14 cellular contexts compared by ENCODE assay signal in genomic region chrX:42246814-42247213, GRCh38.
DNase-seq lines count a peak whose midpoint lies in the region; ATAC-seq, FAIRE-seq and TF ChIP-seq lines count a peak whose summit lies in the region.
"Had no signal": no experiment of that assay in that cellular context is flagged by ENCODE, and none has a peak within 500 bp of the region (broad histone marks: within the 10 kb centered on the region; RNA-seq: fewer than 3 reads in every experiment).

No MANE protein-coding gene starts in this region.

- peak; percentile 61 for DNase-seq in DMS53 (lab: John Stamatoyannopoulos, UW)
- DNase-seq in epithelial cell of esophagus (ENCODE audit: low read depth) = peak; percentile 36
- DNase-seq in trophoblast cell = peak; percentile 13 to 37
- DNase-seq in pancreas = no peak
- DNase-seq in HuH-7 (ENCODE audit: low spot score) = no peak
- DNase-seq in mesendoderm = no peak
- DNase-seq in neuronal stem cell (ENCODE audit: low spot score) = no peak
- DNase-seq: activated CD8-positive, alpha-beta memory T cell treated with anti-CD3 and anti-CD28 coated beads, Interleukin-2, amount 50 U/mL, for 48 hours; activated naive CD8-positive, alpha-beta T cell treated with anti-CD3 and anti-CD28 coated beads, Interleukin-2, amount 50 U/mL, for 24 hours; glutamatergic neuron; MV-4-11; NCI-H510A had no signal

- no peak overlapping the region for H2BK12ac ChIP-seq in trophoblast cell (ENCODE audit: low read length)
- H2BK12ac ChIP-seq in neuronal stem cell (ENCODE audit: low read length) = no peak overlapping the region

- H3K4ac ChIP-seq in trophoblast cell (ENCODE audit: low read depth, low read length) (no peak overlapping the region), mesendoderm (ENCODE audit: low read depth, low read length) (no peak overlapping the region), neuronal stem cell (ENCODE audit: low read length) (no peak overlapping the region)

- H4K91ac ChIP-seq in trophoblast cell (ENCODE audit: low read depth, low read length) (no peak overlapping the region), neuronal stem cell (ENCODE audit: low read depth, low read length, poor library complexity) (no peak overlapping the region)

- H2BK120ac ChIP-seq in trophoblast cell (ENCODE audit: insufficient read depth, low read length, poor library complexity) = no peak overlapping the region
- H2BK120ac ChIP-seq in mesendoderm (ENCODE audit: low read depth, low read length) = no peak overlapping the region
- H2BK120ac ChIP-seq in neuronal stem cell (ENCODE audit: low read depth, low read length) = no peak overlapping the region

- H2BK15ac ChIP-seq in mesendoderm (replicated peaks; ENCODE audit: low read depth) (no peak overlapping the region), neuronal stem cell (ENCODE audit: low read length) (no peak overlapping the region)

- H3K36me3 ChIP-seq in OCI-LY3 (replicated peaks; ENCODE audit: low read depth, low read length) (no peaks in the 10 kb centered on the region), trophoblast cell (ENCODE audit: control insufficient read depth in 1 of 2, insufficient read depth in 2 of 2, low read length in 2 of 2) (no peaks in the 10 kb centered on the region), pancreas (no peaks in the 10 kb centered on the region), mesendoderm (ENCODE audit: control insufficient read depth, insufficient read depth, low read length) (no peaks in the 10 kb centered on the region), neuronal stem cell (replicated peaks in 1 of 2; ENCODE audit: control insufficient read depth in 2 of 2, insufficient read depth in 2 of 2, low read length in 2 of 2) (no peaks in the 10 kb centered on the region)

- H3K14ac ChIP-seq in trophoblast cell (ENCODE audit: low read length) (no peak overlapping the region), neuronal stem cell (ENCODE audit: low read length) (no peak overlapping the region)

- H3K9me3 ChIP-seq in OCI-LY3 (ENCODE audit: insufficient read depth, low read length) (no peaks in the 10 kb centered on the region), trophoblast cell (ENCODE audit: insufficient read depth, low read depth, low read length) (no peaks in the 10 kb centered on the region), pancreas (no peaks in the 10 kb centered on the region), neuronal stem cell (replicated peaks in 1 of 2; ENCODE audit: control insufficient read depth in 2 of 2, insufficient read depth in 1 of 2, low read depth in 1 of 2, low read length in 2 of 2) (no peaks in the 10 kb centered on the region)

- H3K79me2 ChIP-seq in OCI-LY3 (ENCODE audit: low read length) (no peaks in the 10 kb centered on the region), trophoblast cell (ENCODE audit: control insufficient read depth, insufficient read depth, low read length, poor library complexity) (no peaks in the 10 kb centered on the region), mesendoderm (ENCODE audit: control insufficient read depth, insufficient read depth, low read length) (no peaks in the 10 kb centered on the region)

- H2AFZ ChIP-seq in OCI-LY3 (ENCODE audit: low read depth, low read length) = no peak overlapping the region
- no peak overlapping the region for H2AFZ ChIP-seq in trophoblast cell (ENCODE audit: insufficient read depth, low read length, poor library complexity)
- no peak overlapping the region for H2AFZ ChIP-seq in neuronal stem cell (ENCODE audit: low read length)

- no peak for FAIRE-seq in pancreas (lab: Jason Lieb, UNC)

- no peak overlapping the region; the same call in 1 of the 2 replicates for H3K4me3 ChIP-seq in OCI-LY3 (ENCODE audit: low read length)
- H3K4me3 ChIP-seq in epithelial cell of esophagus (ENCODE audit: low read length) = no peak overlapping the region
- no peak overlapping the region for H3K4me3 ChIP-seq in trophoblast cell (ENCODE audit: low read depth, low read length)
- H3K4me3 ChIP-seq in pancreas = no peak overlapping the region
- no peak overlapping the region for H3K4me3 ChIP-seq in mesendoderm (ENCODE audit: low read length)
- H3K4me3 ChIP-seq in neuronal stem cell (ENCODE audit: low read length in 2 of 2) = no peak overlapping the region

- no peak overlapping the region for H4K8ac ChIP-seq in trophoblast cell (ENCODE audit: low read depth, low read length)
- no peak overlapping the region for H4K8ac ChIP-seq in mesendoderm (ENCODE audit: low read depth, low read length)
- H4K8ac ChIP-seq in neuronal stem cell (ENCODE audit: low read depth, low read length) = no peak overlapping the region

- H3K4me1 ChIP-seq in OCI-LY3 (ENCODE audit: low read length) = no peaks in the 10 kb centered on the region
- peaks cover 0 to 2% of the 10 kb centered on the region in 2 experiments for H3K4me1 ChIP-seq in trophoblast cell (ENCODE audit: control insufficient read depth in 1 of 2, insufficient read depth in 2 of 2, low read length in 2 of 2)
- no peaks in the 10 kb centered on the region for H3K4me1 ChIP-seq in pancreas
- no peaks in the 10 kb centered on the region for H3K4me1 ChIP-seq in mesendoderm (ENCODE audit: control insufficient read depth, low read depth, low read length)
- H3K4me1 ChIP-seq in neuronal stem cell (ENCODE audit: control insufficient read depth in 2 of 2, insufficient read depth in 1 of 2, low read depth in 1 of 2, low read length in 2 of 2) = peaks cover 0 to 9% of the 10 kb centered on the region in 2 donors

- H3K9ac ChIP-seq in OCI-LY3 (ENCODE audit: low read length) (no peak overlapping the region), trophoblast cell (ENCODE audit: low read length) (no peak overlapping the region), mesendoderm (ENCODE audit: low read length) (no peak overlapping the region), neuronal stem cell (ENCODE audit: low read depth, low read length, poor library complexity) (no peak overlapping the region)

- H3K4me2 ChIP-seq in OCI-LY3 (ENCODE audit: low read length) (peak overlapping the region; percentile 14; the same call in 1 of the 2 replicates), trophoblast cell (ENCODE audit: low read length) (no peak overlapping the region), mesendoderm (ENCODE audit: low read length) (no peak overlapping the region), neuronal stem cell (ENCODE audit: insufficient read depth, low read length, poor library complexity, severe bottlenecking) (no peak overlapping the region)

- H3K27ac ChIP-seq in OCI-LY3 (ENCODE audit: low read length) = no peak overlapping the region
- H3K27ac ChIP-seq in trophoblast cell (ENCODE audit: low read depth, low read length) = no peak overlapping the region
- no peak overlapping the region for H3K27ac ChIP-seq in pancreas
- no peak overlapping the region for H3K27ac ChIP-seq in mesendoderm (ENCODE audit: low read depth, low read length)
- no peak overlapping the region for H3K27ac ChIP-seq in neuronal stem cell (replicated peaks; ENCODE audit: low read length)

- TF ChIP-seq CTCF in OCI-LY3 (IDR thresholded peaks at IDR 0.05; ENCODE audit: low read depth, low read length) = no peak
- no peak for TF ChIP-seq CTCF in epithelial cell of esophagus (IDR thresholded peaks at IDR 0.05; ENCODE audit: insufficient read depth, low read depth, low read length, missing control alignments)
- TF ChIP-seq CTCF in pancreas (IDR thresholded peaks at IDR 0.05) = no peak

- ATAC-seq in pancreas = no peak
- ATAC-seq: activated naive CD8-positive, alpha-beta T cell treated with anti-CD3 and anti-CD28 coated beads, Interleukin-2, amount 50 U/mL, for 24 hours; Right ventricle myocardium inferior had no signal

- H3K18ac ChIP-seq in trophoblast cell (ENCODE audit: low read length) = no peak overlapping the region
- no peak overlapping the region for H3K18ac ChIP-seq in mesendoderm (ENCODE audit: low read length)
- no peak overlapping the region for H3K18ac ChIP-seq in neuronal stem cell (ENCODE audit: low read length)

- H4K5ac ChIP-seq in mesendoderm (ENCODE audit: low read length) = no peak overlapping the region

- H4K12ac ChIP-seq in trophoblast cell (ENCODE audit: low read depth, low read length) = no peak overlapping the region

- H3K27me3 ChIP-seq in OCI-LY3 (ENCODE audit: low read depth, low read length) = no peaks in the 10 kb centered on the region
- H3K27me3 ChIP-seq in trophoblast cell (ENCODE audit: insufficient read depth, low read length) = no peaks in the 10 kb centered on the region
- peaks cover 0 to 9% (median 3%) of the 10 kb centered on the region in 4 donors for H3K27me3 ChIP-seq in pancreas
- H3K27me3 ChIP-seq in mesendoderm (ENCODE audit: insufficient read depth, low read length, poor library complexity) = no peaks in the 10 kb centered on the region
- H3K27me3 ChIP-seq in neuronal stem cell (ENCODE audit: control insufficient read depth in 3 of 3, insufficient read depth in 3 of 3, low read depth in 1 of 3, low read length in 3 of 3) = peaks cover 0 to 3% (median 0%) of the 10 kb centered on the region in 3 experiments

- H3K56ac ChIP-seq in mesendoderm (ENCODE audit: low read length) = no peak overlapping the region

- H2BK5ac ChIP-seq in trophoblast cell (ENCODE audit: low read depth, low read length, poor library complexity) = no peak overlapping the region
- H2BK5ac ChIP-seq in mesendoderm (ENCODE audit: low read length) = no peak overlapping the region
- no peak overlapping the region for H2BK5ac ChIP-seq in neuronal stem cell (ENCODE audit: low read length)

- H3K79me1 ChIP-seq in trophoblast cell (ENCODE audit: low read length) (no peaks in the 10 kb centered on the region), mesendoderm (ENCODE audit: low read length) (no peaks in the 10 kb centered on the region), neuronal stem cell (ENCODE audit: low read depth, low read length) (no peaks in the 10 kb centered on the region)

- intact Hi-C loops in pancreas (cut with DNase I) = no loop called here

- WGBS in trophoblast cell (ENCODE audit: extremely low coverage, insufficient coverage, insufficient read length) = no CpG with 5 or more reads among the region's 7 CpGs
- 4 to 12% methylated on average over 7 of the region's 7 CpGs for WGBS in pancreas, 2 donors
- no CpG with 5 or more reads among the region's 7 CpGs for WGBS in mesendoderm (ENCODE audit: extremely low coverage, insufficient coverage, low lambda C conversion rate)
- no CpG with 5 or more reads among the region's 7 CpGs for WGBS in neuronal stem cell (ENCODE audit: extremely low coverage in 2 of 2, insufficient read length in 2 of 2, insufficient replicate concordance in 1 of 2), 2 donors

- H3K23ac ChIP-seq in trophoblast cell (ENCODE audit: low read length) (no peak overlapping the region), mesendoderm (ENCODE audit: low read length) (no peak overlapping the region), neuronal stem cell (ENCODE audit: low read depth, low read length, poor library complexity) (no peak overlapping the region)

- no peaks in the 10 kb centered on the region for H4K20me1 ChIP-seq in OCI-LY3 (ENCODE audit: insufficient read depth, low read length)

- no peak overlapping the region for H2AK5ac ChIP-seq in trophoblast cell (ENCODE audit: low read length)
- no peak overlapping the region for H2AK5ac ChIP-seq in mesendoderm (ENCODE audit: low read length)
- no peak overlapping the region for H2AK5ac ChIP-seq in neuronal stem cell (ENCODE audit: low read depth, low read length)

Comparison
In these comparisons a context has a peak if more than half of its experiments do, and no peak if none do; other contexts are left out.
1. DNase-seq: peak in DMS53 (single experiment), epithelial cell of esophagus (single experiment) and trophoblast cell (2 of 2); none in pancreas (0 of 6), HuH-7 (single experiment), mesendoderm (single experiment) and neuronal stem cell (single experiment).